8 cellular contexts compared by ENCODE assay signal in the genomic region with DNA sequence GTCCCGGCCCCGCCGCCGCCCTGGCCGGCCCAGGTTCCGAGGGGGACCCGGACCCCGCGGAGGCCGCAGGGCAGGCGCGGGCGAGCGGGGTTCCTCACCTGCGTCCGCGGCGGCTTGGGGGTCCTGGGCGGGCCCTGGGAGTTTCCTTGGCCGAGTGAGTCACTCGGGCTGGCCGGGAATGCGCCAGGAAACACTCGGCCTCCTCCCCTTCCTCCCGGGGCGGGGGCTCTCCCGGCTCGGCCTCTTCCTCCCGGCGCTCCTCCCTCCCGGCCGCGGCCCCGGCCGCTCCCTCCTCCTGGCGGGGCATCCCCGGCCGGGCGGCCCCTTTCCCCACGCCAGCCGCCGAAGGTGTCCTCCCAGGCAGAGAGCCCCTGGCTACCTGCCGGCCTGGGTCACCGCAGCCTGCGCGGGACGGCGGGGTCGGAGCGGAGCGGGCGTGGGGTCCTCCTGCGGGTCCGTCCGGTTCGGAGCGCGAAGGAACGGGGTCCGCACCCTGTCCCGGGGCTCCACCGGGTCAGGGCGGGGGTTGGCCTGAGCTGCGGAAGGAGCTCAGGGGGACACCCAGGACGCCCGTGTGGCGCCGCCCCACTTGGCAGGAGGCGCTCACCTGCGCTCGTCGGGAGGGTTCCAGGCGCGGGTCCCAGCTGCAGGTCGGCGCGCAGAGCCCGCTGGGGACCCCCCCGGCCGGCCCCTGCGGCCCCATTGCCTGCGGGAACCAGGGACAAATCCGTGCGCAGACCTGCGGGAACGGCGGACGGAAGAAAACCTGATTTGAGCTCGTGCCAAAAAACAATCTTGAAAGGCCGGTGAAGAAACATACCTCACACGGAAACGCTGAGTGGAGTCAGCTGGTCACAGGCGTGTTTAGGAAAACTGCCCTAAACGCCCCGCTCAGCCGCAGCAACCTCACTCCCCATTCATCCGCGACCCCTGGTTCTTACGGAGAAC. TPM values are rescaled to one million over a fixed set of nuclear protein-coding genes. Genes with fewer than 3 reads are reported as not detected.
DNase-seq lines count a peak whose midpoint lies in the region; ATAC-seq and TF ChIP-seq lines count a peak whose summit lies in the region.

Gene CYFIP1, minus strand, starts transcription at position 180 of the 948 bp plus-strand sequence. CDS start 33,083 bp downstream, outside the sequence.

- peak in 1 of 2 donors; percentile 69 for TF ChIP-seq POLR2A in heart left ventricle (IDR thresholded peaks at IDR 0.05)

- 1 to 2% (median 1%) methylated on average over 40 to 99 of the region's 99 CpGs for WGBS in heart left ventricle, 4 donors

- H3K27me3 Mint-ChIP-seq in osteocyte (ENCODE audit: unreplicated experiment), result no peaks in the 10 kb centered on the region

- H3K4me1 ChIP-seq in BLaER1 treated with 17β-estradiol and CSF1 and Interleukin-3, amounts not matched to agents 10 nM and 100 nM, result peaks cover 11 to 43% (median 22%) of the 10 kb centered on the region in 10 experiments
- peaks cover 6% of the 10 kb centered on the region; the same call in 1 of the 2 replicates for H3K4me1 ChIP-seq in OCI-LY3 (ENCODE audit: low read length)
- peaks cover 0 to 24% (median 9%) of the 10 kb centered on the region in 12 donors for H3K4me1 ChIP-seq in heart left ventricle

- H3K79me2 ChIP-seq in OCI-LY3 (ENCODE audit: low read length), result no peaks in the 10 kb centered on the region; the same call in none of the 2 replicates

- peak within 1 kb of the TSS; percentile 92 to 100 (median 99) for H3K4me2 ChIP-seq in BLaER1 treated with 17β-estradiol and CSF1 and Interleukin-3, amounts not matched to agents 10 nM and 100 nM
- peak within 1 kb of the TSS; percentile 89 for H3K4me2 ChIP-seq in OCI-LY3 (ENCODE audit: low read length)

- peaks cover 14% of the 10 kb centered on the region for H3K4me1 Mint-ChIP-seq in osteocyte (ENCODE audit: unreplicated experiment)

- intact Hi-C loops in heart left ventricle (cut with DNase I), result loop anchor here in 6 of 10 donors (2.0 to 10.0 kb wide), 7 partner anchors 32 to 196 kb away; partner anchors contain the start of genes TUBGCP5 (in 2 of the 6) and NIPA1 (in 1 of the 6)

- peaks cover 0 to 24% (median 13%) of the 10 kb centered on the region in 11 experiments; a peak in 17 of 22 replicates for H3K27me3 ChIP-seq in BLaER1 treated with 17β-estradiol and CSF1 and Interleukin-3, amounts not matched to agents 10 nM and 100 nM
- H3K27me3 ChIP-seq in OCI-LY3 (ENCODE audit: low read depth, low read length), result peaks cover 4% of the 10 kb centered on the region; the same call in 1 of the 2 replicates
- H3K27me3 ChIP-seq in heart left ventricle, result no peaks in the 10 kb centered on the region

- H3K36me3 ChIP-seq in BLaER1 treated with 17β-estradiol and CSF1 and Interleukin-3, amounts not matched to agents 10 nM and 100 nM, result no peaks in the 10 kb centered on the region
- H3K36me3 ChIP-seq in OCI-LY3 (replicated peaks; ENCODE audit: low read depth, low read length) (no peaks in the 10 kb centered on the region), heart left ventricle (no peaks in the 10 kb centered on the region)

- H2AFZ ChIP-seq in OCI-LY3 (ENCODE audit: low read depth, low read length), result peak within 1 kb of the TSS; percentile 78

- DNase-seq in amygdala (lab: John Stamatoyannopoulos, UW) (peak in 36 of 56 donors; percentile 5 to 65 (median 40)), heart left ventricle (peak; percentile 90 to 93 (median 92)), osteocyte (ENCODE audit: extremely low spot score, unreplicated experiment) (peak; percentile 93)
- no peak for DNase-seq in NK-92 treated with Interleukin-12 subunit alpha and Interleukin-12 subunit beta, amount 100 ng/mL, for 24 hours (lab: John Stamatoyannopoulos, UW)

- no peaks in the 10 kb centered on the region for H3K9me3 ChIP-seq in BLaER1 treated with 17β-estradiol and CSF1 and Interleukin-3, amounts not matched to agents 10 nM and 100 nM (replicated peaks in 1 of 11)
- no peaks in the 10 kb centered on the region for H3K9me3 ChIP-seq in OCI-LY3 (ENCODE audit: insufficient read depth, low read length)
- no peaks in the 10 kb centered on the region for H3K9me3 ChIP-seq in heart left ventricle

- H3K27ac ChIP-seq in BLaER1 treated with 17β-estradiol and CSF1 and Interleukin-3, amounts not matched to agents 10 nM and 100 nM, result peak within 1 kb of the TSS; percentile 46 to 78 (median 64); a peak in 21 of 22 replicates
- no peak within 1 kb of the TSS for H3K27ac ChIP-seq in OCI-LY3 (ENCODE audit: low read length)
- H3K27ac ChIP-seq in heart left ventricle, result peak within 1 kb of the TSS; percentile 73 to 92 (median 86)

- H4K20me1 ChIP-seq in BLaER1 treated with 17β-estradiol and CSF1 and Interleukin-3, amounts not matched to agents 10 nM and 100 nM, result peaks cover 27 to 42% (median 38%) of the 10 kb centered on the region in 11 experiments
- H4K20me1 ChIP-seq in OCI-LY3 (ENCODE audit: insufficient read depth, low read length), result peaks cover 7% of the 10 kb centered on the region

- H3K9ac ChIP-seq in BLaER1 treated with 17β-estradiol and CSF1 and Interleukin-3, amounts not matched to agents 10 nM and 100 nM, result peak within 1 kb of the TSS; percentile 71 to 84 (median 79)
- peak within 1 kb of the TSS; percentile 74 for H3K9ac ChIP-seq in OCI-LY3 (ENCODE audit: low read length)

- H3K4me3 ChIP-seq in BLaER1 treated with 17β-estradiol and CSF1 and Interleukin-3, amounts not matched to agents 10 nM and 100 nM, result peak within 1 kb of the TSS; percentile 80 to 97 (median 88)
- H3K4me3 ChIP-seq in OCI-LY3 (ENCODE audit: low read length), result peak within 1 kb of the TSS; percentile 84
- H3K4me3 ChIP-seq in heart left ventricle, result peak within 1 kb of the TSS; percentile 70 to 99 (median 88)

- peak within 1 kb of the TSS; percentile 76 for H3K27ac Mint-ChIP-seq in osteocyte (ENCODE audit: unreplicated experiment)

- peak within 1 kb of the TSS; percentile 98 for H3K4me3 Mint-ChIP-seq in osteocyte (ENCODE audit: unreplicated experiment)

- H3K9me3 Mint-ChIP-seq in osteocyte (ENCODE audit: unreplicated experiment), result no peaks in the 10 kb centered on the region

- no peaks in the 10 kb centered on the region for H3K36me3 Mint-ChIP-seq in osteocyte (ENCODE audit: unreplicated experiment)

- no peak for TF ChIP-seq CTCF in OCI-LY3 (IDR thresholded peaks at IDR 0.05; ENCODE audit: low read depth, low read length)
- no peak for TF ChIP-seq CTCF in heart left ventricle (IDR thresholded peaks at IDR 0.05)
- no peak for TF ChIP-seq CTCF in osteocyte (IDR thresholded peaks at IDR 0.05)

- peak; percentile 68 for ATAC-seq in GM18868 (IDR thresholded peaks at IDR 0.05; ENCODE audit: unreplicated experiment)
- ATAC-seq in HG03139 (IDR thresholded peaks at IDR 0.05; ENCODE audit: unreplicated experiment), result peak; percentile 45
- ATAC-seq in heart left ventricle, result peak; percentile 94 to 97 (median 97)

RNA-seq across cellular contexts. Expression of gene CYFIP1, which starts in this region (rescaled TPM):
- total RNA-seq in heart left ventricle, result 100 to 1,000 TPM in 1 of 9 donors, 10 to 100 TPM in 8; 23.4 to 111 (median 34.6) TPM
- polyA plus RNA-seq in heart left ventricle, result 10 to 100 TPM in 1 of 2 donors, 1 to 10 TPM in 1; 7.6 to 32.8 TPM
- 118 TPM in 2 replicates for total RNA-seq in osteocyte

Comparison
In these comparisons a context has a peak if more than half of its experiments do, and no peak if none do; other contexts are left out.
1. ATAC-seq: peak in every context shown above with its lines; median percentile 97 in heart left ventricle; 68 in GM18868; 45 in HG03139.